In genomic region chr19:48468806-48469055, GRCh38 we compare ENCODE assay signal across 8 cellular contexts. TPM values are rescaled to one million over a fixed set of nuclear protein-coding genes. Genes with fewer than 3 reads are reported as not detected.
DNase-seq lines count a peak whose midpoint lies in the region; ATAC-seq, FAIRE-seq and TF ChIP-seq lines count a peak whose summit lies in the region.

No MANE protein-coding gene starts in this region.

- DNase-seq in activated CD4-positive, alpha-beta T cell treated with anti-CD3 and anti-CD28 coated beads for 36 hours: no peak
- DNase-seq in activated CD4-positive, alpha-beta T cell treated with anti-CD3 and anti-CD28 coated beads, Interleukin-2, amount 50 U/mL, for 48 hours: no peak
- DNase-seq in activated T-helper 2 cell treated with anti-CD3 and anti-CD28 coated beads, Interferon-gamma antibody, Interleukin-2, Interleukin-4, amounts not matched to agents 10 μg/mL and 5 μg/mL and 100 μg/mL, durations not matched to agents 14 hours and 24 hours and 36 hours (ENCODE audit: low spot score): no peak
- DNase-seq in kidney (no peak), testis (no peak), HPDE6-E6E7 (ENCODE audit: extremely low spot score) (no peak), GM13976 (ENCODE audit: low spot score) (no peak)
- DNase-seq in stimulated activated naive CD4-positive, alpha-beta T cell (lab: John Stamatoyannopoulos, UW): no peak

- H3K9me3 Mint-ChIP-seq in activated CD4-positive, alpha-beta T cell treated with anti-CD3 and anti-CD28 coated beads for 36 hours (ENCODE audit: low read depth): no peaks in the 10 kb centered on the region
- H3K9me3 Mint-ChIP-seq in activated T-helper 2 cell treated with anti-CD3 and anti-CD28 coated beads, Interferon-gamma antibody, Interleukin-2, Interleukin-4, amounts not matched to agents 10 μg/mL and 5 μg/mL and 100 μg/mL, durations not matched to agents 14 hours and 24 hours and 36 hours: no peaks in the 10 kb centered on the region

- no peak for ATAC-seq in activated CD4-positive, alpha-beta T cell treated with anti-CD3 and anti-CD28 coated beads for 36 hours

- H3K27ac ChIP-seq in kidney (ENCODE audit: low read depth in 2 of 2, low read length in 2 of 2) (peak overlapping the region in 1 of 2 donors; percentile 63), testis (no peak overlapping the region)

- peaks cover 10 to 17% of the 10 kb centered on the region in 2 donors for H3K4me1 ChIP-seq in kidney (ENCODE audit: control insufficient read depth in 1 of 2, insufficient read depth in 1 of 2, low read depth in 1 of 2, low read length in 2 of 2)
- peaks cover 10% of the 10 kb centered on the region for H3K4me1 ChIP-seq in testis

- peaks cover 9% of the 10 kb centered on the region for H3K36me3 Mint-ChIP-seq in activated CD4-positive, alpha-beta T cell treated with anti-CD3 and anti-CD28 coated beads for 36 hours (ENCODE audit: low read depth)
- peaks cover 24% of the 10 kb centered on the region for H3K36me3 Mint-ChIP-seq in activated T-helper 2 cell treated with anti-CD3 and anti-CD28 coated beads, Interferon-gamma antibody, Interleukin-2, Interleukin-4, amounts not matched to agents 10 μg/mL and 5 μg/mL and 100 μg/mL, durations not matched to agents 14 hours and 24 hours and 36 hours (ENCODE audit: low read depth)

- peak; percentile 99 for FAIRE-seq in kidney (lab: Jason Lieb, UNC)

- H3K36me3 ChIP-seq in kidney (ENCODE audit: control insufficient read depth in 1 of 2, insufficient read depth in 2 of 2, low read length in 2 of 2): peaks cover 25 to 26% of the 10 kb centered on the region in 2 donors
- H3K36me3 ChIP-seq in testis (ENCODE audit: low read depth, missing control alignments): no peaks in the 10 kb centered on the region

- CTCF ChIA-PET in activated CD4-positive, alpha-beta T cell treated with anti-CD3 and anti-CD28 coated beads for 36 hours (lab: Charles Lee): interaction anchor here (1.9 kb wide), 1 partner anchor 21 kb away, joined by 11 read pairs; no protein-coding TSS in a partner anchor

- peak overlapping the region; percentile 85 for H3K27ac Mint-ChIP-seq in activated CD4-positive, alpha-beta T cell treated with anti-CD3 and anti-CD28 coated beads for 36 hours
- H3K27ac Mint-ChIP-seq in activated T-helper 2 cell treated with anti-CD3 and anti-CD28 coated beads, Interferon-gamma antibody, Interleukin-2, Interleukin-4, amounts not matched to agents 10 μg/mL and 5 μg/mL and 100 μg/mL, durations not matched to agents 14 hours and 24 hours and 36 hours: peak overlapping the region; percentile 75

- 0% methylated on average over 6 to 12 of the region's 13 CpGs for WGBS in testis, 2 donors

- TF ChIP-seq CTCF in kidney (IDR thresholded peaks at IDR 0.05; ENCODE audit: borderline replicate concordance, extremely low read depth, insufficient read depth): no peak
- no peak for TF ChIP-seq CTCF in testis (IDR thresholded peaks at IDR 0.05)
- TF ChIP-seq CTCF in GM13976 (IDR thresholded peaks at IDR 0.05; ENCODE audit: borderline replicate concordance, control extremely low read depth, extremely low read depth, insufficient read depth, missing control alignments): no peak

- H3K4me3 Mint-ChIP-seq in activated CD4-positive, alpha-beta T cell treated with anti-CD3 and anti-CD28 coated beads for 36 hours: peak overlapping the region; percentile 86
- peak overlapping the region; percentile 82 for H3K4me3 Mint-ChIP-seq in activated T-helper 2 cell treated with anti-CD3 and anti-CD28 coated beads, Interferon-gamma antibody, Interleukin-2, Interleukin-4, amounts not matched to agents 10 μg/mL and 5 μg/mL and 100 μg/mL, durations not matched to agents 14 hours and 24 hours and 36 hours (ENCODE audit: low read depth)

- intact Hi-C loops in activated CD4-positive, alpha-beta T cell treated with anti-CD3 and anti-CD28 coated beads for 36 hours (cut with DNase I, micrococcal nuclease): loop anchor here (1.0 to 5.0 kb wide), 21 partner anchors 12 to 660 kb away; partner anchors contain the start of genes GRWD1 (in 2 of the 2), SYNGR4 (in 2 of the 2), FTL (in 1 of the 2) and KDELR1 (in 1 of the 2)
- intact Hi-C loops in activated T-helper 2 cell treated with anti-CD3 and anti-CD28 coated beads, Interferon-gamma antibody, Interleukin-2, Interleukin-4, amounts not matched to agents 10 μg/mL and 5 μg/mL and 100 μg/mL, durations not matched to agents 14 hours and 24 hours and 36 hours (cut with micrococcal nuclease): loop anchor here (1.0 to 2.0 kb wide), 2 partner anchors 23 to 24 kb away; partner anchors contain the start of gene GRWD1
- intact Hi-C loops in kidney (cut with DNase I) (no loop called here), testis (cut with DNase I; ENCODE audit: low total_unique reads) (no loop called here)

- no peaks in the 10 kb centered on the region for H3K27me3 ChIP-seq in testis

- H3K9me3 ChIP-seq in kidney (ENCODE audit: control insufficient read depth in 1 of 2, low read length in 2 of 2) (no peaks in the 10 kb centered on the region), testis (no peaks in the 10 kb centered on the region)

- no peaks in the 10 kb centered on the region for H3K27me3 Mint-ChIP-seq in activated CD4-positive, alpha-beta T cell treated with anti-CD3 and anti-CD28 coated beads for 36 hours
- H3K27me3 Mint-ChIP-seq in activated T-helper 2 cell treated with anti-CD3 and anti-CD28 coated beads, Interferon-gamma antibody, Interleukin-2, Interleukin-4, amounts not matched to agents 10 μg/mL and 5 μg/mL and 100 μg/mL, durations not matched to agents 14 hours and 24 hours and 36 hours (ENCODE audit: low read depth): no peaks in the 10 kb centered on the region

- H3K4me1 Mint-ChIP-seq in activated CD4-positive, alpha-beta T cell treated with anti-CD3 and anti-CD28 coated beads for 36 hours: peaks cover 23% of the 10 kb centered on the region
- peaks cover 9% of the 10 kb centered on the region for H3K4me1 Mint-ChIP-seq in activated T-helper 2 cell treated with anti-CD3 and anti-CD28 coated beads, Interferon-gamma antibody, Interleukin-2, Interleukin-4, amounts not matched to agents 10 μg/mL and 5 μg/mL and 100 μg/mL, durations not matched to agents 14 hours and 24 hours and 36 hours (ENCODE audit: low read depth)

- TF ChIP-seq POLR2A in testis (IDR thresholded peaks at IDR 0.05): no peak

- in situ Hi-C loops in GM13976 (cut with MboI; ENCODE audit: low sequenced_read_pairs, unreplicated experiment): no loop called here

- peak overlapping the region; percentile 72 to 75 for H3K4me3 ChIP-seq in kidney (ENCODE audit: low read length in 2 of 2)
- H3K4me3 ChIP-seq in testis: peak overlapping the region; percentile 41 to 46

- H3K9ac ChIP-seq in kidney (ENCODE audit: low read length in 2 of 2): peak overlapping the region; percentile 56 to 65

- POLR2A ChIA-PET in activated CD4-positive, alpha-beta T cell treated with anti-CD3 and anti-CD28 coated beads for 36 hours (lab: Charles Lee): no interaction called here

RNA-seq across cellular contexts. Expression of gene CYTH2, which starts 0.4 kb away (rescaled TPM):
- total RNA-seq in activated CD4-positive, alpha-beta T cell treated with anti-CD3 and anti-CD28 coated beads for 36 hours: 10 to 100 TPM; 22.5 to 24.2 TPM
- total RNA-seq in activated T-helper 2 cell treated with anti-CD3 and anti-CD28 coated beads, Interferon-gamma antibody, Interleukin-2, Interleukin-4, amounts not matched to agents 10 μg/mL and 5 μg/mL and 100 μg/mL, durations not matched to agents 14 hours and 24 hours and 36 hours: 37.7 and 38.6 TPM in 2 replicates
- total RNA-seq in kidney (96.1 TPM), testis (100 to 1,000 TPM in 1 of 2 donors, 10 to 100 TPM in 1; 92.7 to 123 TPM)
- polyA plus RNA-seq in kidney (ENCODE audit: insufficient read depth, low read depth, low replicate concordance) (51.0 TPM), testis (ENCODE audit: insufficient read depth, low read depth, low replicate concordance) (132 TPM)

RNA-seq across cellular contexts. Expression of gene KCNJ14, which starts 13.4 kb away (rescaled TPM):
- 1 to 10 TPM in 1 of 2 experiments, under 1 TPM in 1; 0.86 to 1.1 TPM for total RNA-seq in activated CD4-positive, alpha-beta T cell treated with anti-CD3 and anti-CD28 coated beads for 36 hours
- total RNA-seq in activated T-helper 2 cell treated with anti-CD3 and anti-CD28 coated beads, Interferon-gamma antibody, Interleukin-2, Interleukin-4, amounts not matched to agents 10 μg/mL and 5 μg/mL and 100 μg/mL, durations not matched to agents 14 hours and 24 hours and 36 hours: 2.0 and 2.1 TPM in 2 replicates
- total RNA-seq in kidney: 1.0 TPM
- polyA plus RNA-seq in kidney (ENCODE audit: insufficient read depth, low read depth, low replicate concordance): 0.28 TPM
- total RNA-seq in testis: 1 to 10 TPM; 1.6 to 2.2 TPM
- 0.66 TPM for polyA plus RNA-seq in testis (ENCODE audit: insufficient read depth, low read depth, low replicate concordance)

RNA-seq across cellular contexts. Expression of gene GRWD1, which starts 22.9 kb away (rescaled TPM):
- total RNA-seq in activated CD4-positive, alpha-beta T cell treated with anti-CD3 and anti-CD28 coated beads for 36 hours: 10 to 100 TPM; 43.4 to 51.3 TPM
- 77.6 and 77.8 TPM in 2 replicates for total RNA-seq in activated T-helper 2 cell treated with anti-CD3 and anti-CD28 coated beads, Interferon-gamma antibody, Interleukin-2, Interleukin-4, amounts not matched to agents 10 μg/mL and 5 μg/mL and 100 μg/mL, durations not matched to agents 14 hours and 24 hours and 36 hours
- 34.0 TPM for total RNA-seq in kidney
- 19.0 TPM for polyA plus RNA-seq in kidney (ENCODE audit: insufficient read depth, low read depth, low replicate concordance)
- total RNA-seq in testis: 10 to 100 TPM; 32.8 to 35.2 TPM
- polyA plus RNA-seq in testis (ENCODE audit: insufficient read depth, low read depth, low replicate concordance): 17.8 TPM

RNA-seq across cellular contexts. Expression of gene LMTK3, which starts 42.9 kb away (rescaled TPM):
- 1 to 10 TPM; 3.9 to 4.5 TPM for total RNA-seq in activated CD4-positive, alpha-beta T cell treated with anti-CD3 and anti-CD28 coated beads for 36 hours
- 3.1 and 5.1 TPM in 2 replicates for total RNA-seq in activated T-helper 2 cell treated with anti-CD3 and anti-CD28 coated beads, Interferon-gamma antibody, Interleukin-2, Interleukin-4, amounts not matched to agents 10 μg/mL and 5 μg/mL and 100 μg/mL, durations not matched to agents 14 hours and 24 hours and 36 hours
- total RNA-seq in kidney (8.4 TPM), testis (1 to 10 TPM in 1 of 2 donors, under 1 TPM in 1; 0.62 to 1.7 TPM)
- polyA plus RNA-seq in kidney (ENCODE audit: insufficient read depth, low read depth, low replicate concordance) (4.2 TPM), testis (ENCODE audit: insufficient read depth, low read depth, low replicate concordance) (0.96 TPM)

Comparison
In these comparisons a context has a peak if more than half of its experiments do, and no peak if none do; other contexts are left out.
1. intact Hi-C loops: an anchor here in activated CD4-positive, alpha-beta T cell treated with anti-CD3 and anti-CD28 coated beads for 36 hours (1.0 to 5.0 kb wide) and activated T-helper 2 cell treated with anti-CD3 and anti-CD28 coated beads, Interferon-gamma antibody, Interleukin-2, Interleukin-4, amounts not matched to agents 10 μg/mL and 5 μg/mL and 100 μg/mL, durations not matched to agents 14 hours and 24 hours and 36 hours (1.0 to 2.0 kb wide); none called in kidney and testis.